In the genomic region with DNA sequence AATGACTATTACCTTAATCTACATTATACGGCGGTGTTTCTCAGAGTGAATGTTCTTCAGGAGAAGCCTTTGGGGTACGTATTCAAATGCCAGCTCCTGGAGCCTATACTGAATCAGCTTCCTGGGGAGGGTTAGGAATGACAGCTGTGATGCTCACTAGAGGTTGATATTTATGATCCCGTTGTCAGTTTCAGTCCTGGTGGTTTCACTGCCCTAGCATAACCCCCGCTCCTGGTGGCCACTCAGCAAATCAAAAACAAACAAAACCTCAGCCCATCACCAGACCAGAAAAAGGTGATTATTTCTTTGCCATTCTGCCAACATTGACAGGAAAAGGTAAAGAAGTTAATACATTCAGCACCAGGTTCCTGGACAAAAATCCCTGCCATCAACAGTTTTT, we compare ENCODE assay signal across 25 cellular contexts.
"Had no signal": no experiment of that assay in that cellular context is flagged by ENCODE, and none has a peak within 500 bp of the region (broad histone marks: within the 10 kb centered on the region; RNA-seq: fewer than 3 reads in every experiment).

No MANE protein-coding gene starts in this region.

- H3K9me3 ChIP-seq: adrenal gland, body of pancreas, breast epithelium, SJSA1, SK-N-SH had no signal

- H3K27me3 ChIP-seq: adrenal gland, body of pancreas, breast epithelium, SJSA1 had no signal

- H3K4me1 ChIP-seq: adrenal gland, body of pancreas, breast epithelium had no signal

- H3K27ac ChIP-seq: adrenal gland, body of pancreas, breast epithelium, SJSA1 had no signal

- ATAC-seq: activated CD8-positive, alpha-beta T cell treated with anti-CD3 and anti-CD28 coated beads for 36 hours; activated naive CD4-positive, alpha-beta T cell treated with anti-CD3 and anti-CD28 coated beads, Interleukin-2, amount 50 U/mL, for 72 hours; body of pancreas; Panc1 had no signal

- H3K4me3 ChIP-seq: adrenal gland, body of pancreas, breast epithelium, SJSA1 had no signal

- H3K36me3 ChIP-seq: adrenal gland, breast epithelium, SJSA1 had no signal

- H3K4me2 ChIP-seq: SK-N-SH had no signal

- DNase-seq: activated CD4-positive, alpha-beta T cell treated with anti-CD3 and anti-CD28 coated beads, Interleukin-2, amount 10 ng/mL, durations not matched to agents 24 days and 14 days; activated CD4-positive, alpha-beta T cell treated with anti-CD3 and anti-CD28 coated beads, Interleukin-2, amount 50 U/mL, for 4 hours; activated CD8-positive, alpha-beta T cell treated with anti-CD3 and anti-CD28 coated beads for 36 hours; activated gamma-delta T cell; activated naive CD4-positive, alpha-beta T cell treated with Interleukin-2 at 50 U/mL for 16 hours; activated T-cell treated with anti-CD3 and anti-CD28 coated beads, Interleukin-2, amount 50 U/mL, for 24 hours; adrenal gland; body of pancreas; Karpas-422; NCI-H1092 treated with DMSO at 0.1 percent for 48 hours; NCI-H146; NCI-H187; NCI-H2029 treated with DMSO at 0.1 percent for 48 hours; NCI-H2107; NCI-H2171; NCI-H446; NCI-H510A treated with DMSO at 0.1 percent for 48 hours; NCI-H526 treated with DMSO at 0.1 percent for 48 hours; NCI-H774; SHP77 treated with DMSO at 0.1 percent for 48 hours; SK-N-SH had no signal

- H3K9ac ChIP-seq: SK-N-SH had no signal
